Comparison of ENCODE assay signal across 1 cellular context in the genomic region with DNA sequence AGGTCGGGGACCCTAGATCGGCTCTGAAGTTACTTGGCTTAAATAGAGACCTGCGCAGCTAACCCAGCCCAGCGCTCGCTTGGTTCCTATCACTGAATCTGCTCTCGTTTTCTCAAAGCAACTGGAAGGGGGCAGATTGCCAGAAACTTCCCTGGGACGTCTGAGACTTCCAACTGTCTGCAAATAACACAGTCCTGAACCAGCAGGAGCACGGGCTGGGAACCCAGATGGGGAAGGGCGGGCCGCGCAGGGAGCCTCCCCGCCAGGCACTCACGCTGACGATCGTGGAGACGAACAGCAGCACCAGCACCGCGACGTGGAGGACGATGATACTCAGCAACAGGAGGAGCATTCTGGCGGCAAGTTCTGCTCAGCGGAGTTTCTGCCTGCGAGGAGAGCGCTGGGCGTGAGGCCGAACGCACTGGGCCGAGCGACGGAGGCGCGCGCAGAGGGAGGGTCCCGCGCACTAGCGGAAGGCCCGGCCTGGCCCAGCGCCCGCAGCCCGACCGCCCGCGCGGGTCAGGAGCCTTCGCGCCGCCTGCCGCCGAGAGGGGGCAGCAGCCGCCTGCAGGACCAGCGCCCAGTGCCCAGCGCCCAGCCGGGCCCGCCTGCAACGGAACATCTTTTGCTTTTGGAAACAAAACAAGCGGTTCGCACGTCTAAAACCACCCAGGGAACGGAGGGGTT.
TF ChIP-seq lines count a peak whose summit lies in the region.

No MANE protein-coding gene starts in this region.

TF ChIP-seq in HepG2, 621 proteins besides CTCF, POLR2A, EP300 and RAD21 (continued from another document and continues in another):
- TF ChIP-seq, protein P1, sequence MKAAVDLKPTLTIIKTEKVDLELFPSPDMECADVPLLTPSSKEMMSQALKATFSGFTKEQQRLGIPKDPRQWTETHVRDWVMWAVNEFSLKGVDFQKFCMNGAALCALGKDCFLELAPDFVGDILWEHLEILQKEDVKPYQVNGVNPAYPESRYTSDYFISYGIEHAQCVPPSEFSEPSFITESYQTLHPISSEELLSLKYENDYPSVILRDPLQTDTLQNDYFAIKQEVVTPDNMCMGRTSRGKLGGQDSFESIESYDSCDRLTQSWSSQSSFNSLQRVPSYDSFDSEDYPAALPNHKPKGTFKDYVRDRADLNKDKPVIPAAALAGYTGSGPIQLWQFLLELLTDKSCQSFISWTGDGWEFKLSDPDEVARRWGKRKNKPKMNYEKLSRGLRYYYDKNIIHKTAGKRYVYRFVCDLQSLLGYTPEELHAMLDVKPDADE (CRISPR knock-in tag; IDR thresholded peaks at IDR 0.05) = no peak
- TF ChIP-seq, protein P2, sequence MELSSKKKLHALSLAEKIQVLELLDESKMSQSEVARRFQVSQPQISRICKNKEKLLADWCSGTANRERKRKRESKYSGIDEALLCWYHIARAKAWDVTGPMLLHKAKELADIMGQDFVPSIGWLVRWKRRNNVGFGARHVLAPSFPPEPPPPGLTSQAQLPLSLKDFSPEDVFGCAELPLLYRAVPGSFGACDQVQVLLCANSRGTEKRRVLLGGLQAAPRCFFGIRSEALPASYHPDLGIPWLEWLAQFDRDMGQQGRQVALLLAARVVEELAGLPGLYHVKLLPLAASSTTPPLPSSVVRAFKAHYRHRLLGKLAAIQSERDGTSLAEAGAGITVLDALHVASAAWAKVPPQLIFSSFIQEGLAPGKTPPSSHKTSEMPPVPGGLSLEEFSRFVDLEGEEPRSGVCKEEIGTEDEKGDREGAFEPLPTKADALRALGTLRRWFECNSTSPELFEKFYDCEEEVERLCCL (CRISPR knock-in tag; IDR thresholded peaks at IDR 0.05; ENCODE audit: borderline replicate concordance) = no peak
- TF ChIP-seq, protein P3, sequence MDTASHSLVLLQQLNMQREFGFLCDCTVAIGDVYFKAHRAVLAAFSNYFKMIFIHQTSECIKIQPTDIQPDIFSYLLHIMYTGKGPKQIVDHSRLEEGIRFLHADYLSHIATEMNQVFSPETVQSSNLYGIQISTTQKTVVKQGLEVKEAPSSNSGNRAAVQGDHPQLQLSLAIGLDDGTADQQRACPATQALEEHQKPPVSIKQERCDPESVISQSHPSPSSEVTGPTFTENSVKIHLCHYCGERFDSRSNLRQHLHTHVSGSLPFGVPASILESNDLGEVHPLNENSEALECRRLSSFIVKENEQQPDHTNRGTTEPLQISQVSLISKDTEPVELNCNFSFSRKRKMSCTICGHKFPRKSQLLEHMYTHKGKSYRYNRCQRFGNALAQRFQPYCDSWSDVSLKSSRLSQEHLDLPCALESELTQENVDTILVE (CRISPR knock-in tag; IDR thresholded peaks at IDR 0.05) = no peak
- TF ChIP-seq, protein P4, sequence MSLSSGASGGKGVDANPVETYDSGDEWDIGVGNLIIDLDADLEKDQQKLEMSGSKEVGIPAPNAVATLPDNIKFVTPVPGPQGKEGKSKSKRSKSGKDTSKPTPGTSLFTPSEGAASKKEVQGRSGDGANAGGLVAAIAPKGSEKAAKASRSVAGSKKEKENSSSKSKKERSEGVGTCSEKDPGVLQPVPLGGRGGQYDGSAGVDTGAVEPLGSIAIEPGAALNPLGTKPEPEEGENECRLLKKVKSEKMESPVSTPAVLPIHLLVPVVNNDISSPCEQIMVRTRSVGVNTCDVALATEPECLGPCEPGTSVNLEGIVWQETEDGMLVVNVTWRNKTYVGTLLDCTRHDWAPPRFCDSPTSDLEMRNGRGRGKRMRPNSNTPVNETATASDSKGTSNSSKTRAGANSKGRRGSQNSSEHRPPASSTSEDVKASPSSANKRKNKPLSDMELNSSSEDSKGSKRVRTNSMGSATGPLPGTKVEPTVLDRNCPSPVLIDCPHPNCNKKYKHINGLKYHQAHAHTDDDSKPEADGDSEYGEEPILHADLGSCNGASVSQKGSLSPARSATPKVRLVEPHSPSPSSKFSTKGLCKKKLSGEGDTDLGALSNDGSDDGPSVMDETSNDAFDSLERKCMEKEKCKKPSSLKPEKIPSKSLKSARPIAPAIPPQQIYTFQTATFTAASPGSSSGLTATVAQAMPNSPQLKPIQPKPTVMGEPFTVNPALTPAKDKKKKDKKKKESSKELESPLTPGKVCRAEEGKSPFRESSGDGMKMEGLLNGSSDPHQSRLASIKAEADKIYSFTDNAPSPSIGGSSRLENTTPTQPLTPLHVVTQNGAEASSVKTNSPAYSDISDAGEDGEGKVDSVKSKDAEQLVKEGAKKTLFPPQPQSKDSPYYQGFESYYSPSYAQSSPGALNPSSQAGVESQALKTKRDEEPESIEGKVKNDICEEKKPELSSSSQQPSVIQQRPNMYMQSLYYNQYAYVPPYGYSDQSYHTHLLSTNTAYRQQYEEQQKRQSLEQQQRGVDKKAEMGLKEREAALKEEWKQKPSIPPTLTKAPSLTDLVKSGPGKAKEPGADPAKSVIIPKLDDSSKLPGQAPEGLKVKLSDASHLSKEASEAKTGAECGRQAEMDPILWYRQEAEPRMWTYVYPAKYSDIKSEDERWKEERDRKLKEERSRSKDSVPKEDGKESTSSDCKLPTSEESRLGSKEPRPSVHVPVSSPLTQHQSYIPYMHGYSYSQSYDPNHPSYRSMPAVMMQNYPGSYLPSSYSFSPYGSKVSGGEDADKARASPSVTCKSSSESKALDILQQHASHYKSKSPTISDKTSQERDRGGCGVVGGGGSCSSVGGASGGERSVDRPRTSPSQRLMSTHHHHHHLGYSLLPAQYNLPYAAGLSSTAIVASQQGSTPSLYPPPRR (CRISPR knock-in tag; IDR thresholded peaks at IDR 0.05; ENCODE audit: borderline replicate concordance) = no peak
- TF ChIP-seq CBFB (CRISPR knock-in tag; IDR thresholded peaks at IDR 0.05) (0 out of 2 replicates have a peak, but pooled peaks have one; percentile 30), MXI1 (IDR thresholded peaks at IDR 0.05; ENCODE audit: borderline replicate concordance, low read depth, low read length) (0 out of 3 replicates have a peak, but pooled peaks have one; percentile 29), ZNF546 (CRISPR knock-in tag; conservative IDR thresholded peaks at IDR 0.05) (no peak), DPF2 (CRISPR knock-in tag; IDR thresholded peaks at IDR 0.05; ENCODE audit: borderline replicate concordance, low read depth) (no peak), PAX8 (CRISPR knock-in tag; IDR thresholded peaks at IDR 0.05; ENCODE audit: borderline replicate concordance) (no peak), ZNF674 (CRISPR knock-in tag; IDR thresholded peaks at IDR 0.05; ENCODE audit: low read depth) (no peak), ZNF780A (CRISPR knock-in tag; IDR thresholded peaks at IDR 0.05) (no peak), ZNF598 (CRISPR knock-in tag; IDR thresholded peaks at IDR 0.05; ENCODE audit: borderline replicate concordance) (no peak), ZNF547 (CRISPR knock-in tag; IDR thresholded peaks at IDR 0.05) (peak; percentile 40; the same call in 1 of the 2 replicates), THAP11 (CRISPR knock-in tag; IDR thresholded peaks at IDR 0.05) (no peak), ZNF766 (CRISPR knock-in tag; IDR thresholded peaks at IDR 0.05; ENCODE audit: borderline replicate concordance) (no peak), HNF4A (CRISPR knock-in tag; IDR thresholded peaks at IDR 0.05) (no peak), ZFP1 (CRISPR knock-in tag; IDR thresholded peaks at IDR 0.05) (no peak), TOE1 (CRISPR knock-in tag; IDR thresholded peaks at IDR 0.05) (no peak)
- TF ChIP-seq, protein P5, sequence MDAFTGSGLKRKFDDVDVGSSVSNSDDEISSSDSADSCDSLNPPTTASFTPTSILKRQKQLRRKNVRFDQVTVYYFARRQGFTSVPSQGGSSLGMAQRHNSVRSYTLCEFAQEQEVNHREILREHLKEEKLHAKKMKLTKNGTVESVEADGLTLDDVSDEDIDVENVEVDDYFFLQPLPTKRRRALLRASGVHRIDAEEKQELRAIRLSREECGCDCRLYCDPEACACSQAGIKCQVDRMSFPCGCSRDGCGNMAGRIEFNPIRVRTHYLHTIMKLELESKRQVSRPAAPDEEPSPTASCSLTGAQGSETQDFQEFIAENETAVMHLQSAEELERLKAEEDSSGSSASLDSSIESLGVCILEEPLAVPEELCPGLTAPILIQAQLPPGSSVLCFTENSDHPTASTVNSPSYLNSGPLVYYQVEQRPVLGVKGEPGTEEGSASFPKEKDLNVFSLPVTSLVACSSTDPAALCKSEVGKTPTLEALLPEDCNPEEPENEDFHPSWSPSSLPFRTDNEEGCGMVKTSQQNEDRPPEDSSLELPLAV (CRISPR knock-in tag; conservative IDR thresholded peaks at IDR 0.05; ENCODE audit: low read depth) = no peak
- TF ChIP-seq, protein P6, sequence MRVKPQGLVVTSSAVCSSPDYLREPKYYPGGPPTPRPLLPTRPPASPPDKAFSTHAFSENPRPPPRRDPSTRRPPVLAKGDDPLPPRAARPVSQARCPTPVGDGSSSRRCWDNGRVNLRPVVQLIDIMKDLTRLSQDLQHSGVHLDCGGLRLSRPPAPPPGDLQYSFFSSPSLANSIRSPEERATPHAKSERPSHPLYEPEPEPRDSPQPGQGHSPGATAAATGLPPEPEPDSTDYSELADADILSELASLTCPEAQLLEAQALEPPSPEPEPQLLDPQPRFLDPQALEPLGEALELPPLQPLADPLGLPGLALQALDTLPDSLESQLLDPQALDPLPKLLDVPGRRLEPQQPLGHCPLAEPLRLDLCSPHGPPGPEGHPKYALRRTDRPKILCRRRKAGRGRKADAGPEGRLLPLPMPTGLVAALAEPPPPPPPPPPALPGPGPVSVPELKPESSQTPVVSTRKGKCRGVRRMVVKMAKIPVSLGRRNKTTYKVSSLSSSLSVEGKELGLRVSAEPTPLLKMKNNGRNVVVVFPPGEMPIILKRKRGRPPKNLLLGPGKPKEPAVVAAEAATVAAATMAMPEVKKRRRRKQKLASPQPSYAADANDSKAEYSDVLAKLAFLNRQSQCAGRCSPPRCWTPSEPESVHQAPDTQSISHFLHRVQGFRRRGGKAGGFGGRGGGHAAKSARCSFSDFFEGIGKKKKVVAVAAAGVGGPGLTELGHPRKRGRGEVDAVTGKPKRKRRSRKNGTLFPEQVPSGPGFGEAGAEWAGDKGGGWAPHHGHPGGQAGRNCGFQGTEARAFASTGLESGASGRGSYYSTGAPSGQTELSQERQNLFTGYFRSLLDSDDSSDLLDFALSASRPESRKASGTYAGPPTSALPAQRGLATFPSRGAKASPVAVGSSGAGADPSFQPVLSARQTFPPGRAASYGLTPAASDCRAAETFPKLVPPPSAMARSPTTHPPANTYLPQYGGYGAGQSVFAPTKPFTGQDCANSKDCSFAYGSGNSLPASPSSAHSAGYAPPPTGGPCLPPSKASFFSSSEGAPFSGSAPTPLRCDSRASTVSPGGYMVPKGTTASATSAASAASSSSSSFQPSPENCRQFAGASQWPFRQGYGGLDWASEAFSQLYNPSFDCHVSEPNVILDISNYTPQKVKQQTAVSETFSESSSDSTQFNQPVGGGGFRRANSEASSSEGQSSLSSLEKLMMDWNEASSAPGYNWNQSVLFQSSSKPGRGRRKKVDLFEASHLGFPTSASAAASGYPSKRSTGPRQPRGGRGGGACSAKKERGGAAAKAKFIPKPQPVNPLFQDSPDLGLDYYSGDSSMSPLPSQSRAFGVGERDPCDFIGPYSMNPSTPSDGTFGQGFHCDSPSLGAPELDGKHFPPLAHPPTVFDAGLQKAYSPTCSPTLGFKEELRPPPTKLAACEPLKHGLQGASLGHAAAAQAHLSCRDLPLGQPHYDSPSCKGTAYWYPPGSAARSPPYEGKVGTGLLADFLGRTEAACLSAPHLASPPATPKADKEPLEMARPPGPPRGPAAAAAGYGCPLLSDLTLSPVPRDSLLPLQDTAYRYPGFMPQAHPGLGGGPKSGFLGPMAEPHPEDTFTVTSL (CRISPR knock-in tag; IDR thresholded peaks at IDR 0.05; ENCODE audit: borderline replicate concordance) = no peak
- TF ChIP-seq, protein P7, sequence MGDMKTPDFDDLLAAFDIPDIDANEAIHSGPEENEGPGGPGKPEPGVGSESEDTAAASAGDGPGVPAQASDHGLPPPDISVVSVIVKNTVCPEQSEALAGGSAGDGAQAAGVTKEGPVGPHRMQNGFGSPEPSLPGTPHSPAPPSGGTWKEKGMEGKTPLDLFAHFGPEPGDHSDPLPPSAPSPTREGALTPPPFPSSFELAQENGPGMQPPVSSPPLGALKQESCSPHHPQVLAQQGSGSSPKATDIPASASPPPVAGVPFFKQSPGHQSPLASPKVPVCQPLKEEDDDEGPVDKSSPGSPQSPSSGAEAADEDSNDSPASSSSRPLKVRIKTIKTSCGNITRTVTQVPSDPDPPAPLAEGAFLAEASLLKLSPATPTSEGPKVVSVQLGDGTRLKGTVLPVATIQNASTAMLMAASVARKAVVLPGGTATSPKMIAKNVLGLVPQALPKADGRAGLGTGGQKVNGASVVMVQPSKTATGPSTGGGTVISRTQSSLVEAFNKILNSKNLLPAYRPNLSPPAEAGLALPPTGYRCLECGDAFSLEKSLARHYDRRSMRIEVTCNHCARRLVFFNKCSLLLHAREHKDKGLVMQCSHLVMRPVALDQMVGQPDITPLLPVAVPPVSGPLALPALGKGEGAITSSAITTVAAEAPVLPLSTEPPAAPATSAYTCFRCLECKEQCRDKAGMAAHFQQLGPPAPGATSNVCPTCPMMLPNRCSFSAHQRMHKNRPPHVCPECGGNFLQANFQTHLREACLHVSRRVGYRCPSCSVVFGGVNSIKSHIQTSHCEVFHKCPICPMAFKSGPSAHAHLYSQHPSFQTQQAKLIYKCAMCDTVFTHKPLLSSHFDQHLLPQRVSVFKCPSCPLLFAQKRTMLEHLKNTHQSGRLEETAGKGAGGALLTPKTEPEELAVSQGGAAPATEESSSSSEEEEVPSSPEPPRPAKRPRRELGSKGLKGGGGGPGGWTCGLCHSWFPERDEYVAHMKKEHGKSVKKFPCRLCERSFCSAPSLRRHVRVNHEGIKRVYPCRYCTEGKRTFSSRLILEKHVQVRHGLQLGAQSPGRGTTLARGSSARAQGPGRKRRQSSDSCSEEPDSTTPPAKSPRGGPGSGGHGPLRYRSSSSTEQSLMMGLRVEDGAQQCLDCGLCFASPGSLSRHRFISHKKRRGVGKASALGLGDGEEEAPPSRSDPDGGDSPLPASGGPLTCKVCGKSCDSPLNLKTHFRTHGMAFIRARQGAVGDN (CRISPR knock-in tag; IDR thresholded peaks at IDR 0.05) = peak; percentile 88
- TF ChIP-seq, protein P8, sequence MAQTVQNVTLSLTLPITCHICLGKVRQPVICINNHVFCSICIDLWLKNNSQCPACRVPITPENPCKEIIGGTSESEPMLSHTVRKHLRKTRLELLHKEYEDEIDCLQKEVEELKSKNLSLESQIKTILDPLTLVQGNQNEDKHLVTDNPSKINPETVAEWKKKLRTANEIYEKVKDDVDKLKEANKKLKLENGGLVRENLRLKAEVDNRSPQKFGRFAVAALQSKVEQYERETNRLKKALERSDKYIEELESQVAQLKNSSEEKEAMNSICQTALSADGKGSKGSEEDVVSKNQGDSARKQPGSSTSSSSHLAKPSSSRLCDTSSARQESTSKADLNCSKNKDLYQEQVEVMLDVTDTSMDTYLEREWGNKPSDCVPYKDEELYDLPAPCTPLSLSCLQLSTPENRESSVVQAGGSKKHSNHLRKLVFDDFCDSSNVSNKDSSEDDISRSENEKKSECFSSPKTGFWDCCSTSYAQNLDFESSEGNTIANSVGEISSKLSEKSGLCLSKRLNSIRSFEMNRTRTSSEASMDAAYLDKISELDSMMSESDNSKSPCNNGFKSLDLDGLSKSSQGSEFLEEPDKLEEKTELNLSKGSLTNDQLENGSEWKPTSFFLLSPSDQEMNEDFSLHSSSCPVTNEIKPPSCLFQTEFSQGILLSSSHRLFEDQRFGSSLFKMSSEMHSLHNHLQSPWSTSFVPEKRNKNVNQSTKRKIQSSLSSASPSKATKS (CRISPR knock-in tag; IDR thresholded peaks at IDR 0.05) = no peak
